10 cellular contexts compared by ENCODE assay signal in genomic region chr2:109609352-109610024, GRCh38. TPM values are rescaled to one million over a fixed set of nuclear protein-coding genes. Genes with fewer than 3 reads are reported as not detected.
DNase-seq lines count a peak whose midpoint lies in the region; ATAC-seq and TF ChIP-seq lines count a peak whose summit lies in the region.
"Had no signal": no experiment of that assay in that cellular context is flagged by ENCODE, and none has a peak within 500 bp of the region (broad histone marks: within the 10 kb centered on the region; RNA-seq: fewer than 3 reads in every experiment).

No MANE protein-coding gene starts in this region.

- H3K4me1 Mint-ChIP-seq in brain: peaks cover 76% of the 10 kb centered on the region

- ATAC-seq in lower lobe of right lung: no peak
- ATAC-seq in HG02798 (IDR thresholded peaks at IDR 0.05; ENCODE audit: poor library complexity, unreplicated experiment): no peak

- peak overlapping the region; percentile 79 for H3K27ac ChIP-seq in ACC112 (ENCODE audit: low read depth, low read length)
- no peak overlapping the region; the same call in 1 of the 2 replicates for H3K27ac ChIP-seq in HEK293 (ENCODE audit: extremely low read depth, low read depth, low read length)
- H3K27ac ChIP-seq in lower lobe of right lung: peak overlapping the region; percentile 9

- H3K36me3 ChIP-seq in ACC112 (ENCODE audit: insufficient read depth, low read length): no peaks in the 10 kb centered on the region
- H3K36me3 ChIP-seq in HEK293 (ENCODE audit: control insufficient read depth in 2 of 2, insufficient read depth in 1 of 2, low read length in 2 of 2): no peaks in the 10 kb centered on the region; a peak in 1 of 3 replicates
- no peaks in the 10 kb centered on the region for H3K36me3 ChIP-seq in lower lobe of right lung

- no peak for TF ChIP-seq CTCF in HEK293 (tag by site-specific recombination; IDR thresholded peaks at IDR 0.05)
- no peak for TF ChIP-seq CTCF in brain (conservative IDR thresholded peaks at IDR 0.05)
- TF ChIP-seq CTCF in lower lobe of right lung (IDR thresholded peaks at IDR 0.05): no peak

- H3K9me3 Mint-ChIP-seq in brain: no peaks in the 10 kb centered on the region

- no peak for DNase-seq in lower lobe of right lung
- DNase-seq in NCI-H1048 (lab: John Stamatoyannopoulos, UW): no peak
- DNase-seq in HPDE6-E6E7 (ENCODE audit: extremely low spot score): no peak
- no peak for DNase-seq in erythroblast (lab: John Stamatoyannopoulos, UW)
- DNase-seq: NK-92 treated with Interleukin-12 subunit alpha and Interleukin-12 subunit beta, amount 100 ng/mL, for 24 hours had no signal

- POLR2A ChIA-PET in HEK293 (lab: Yijun Ruan, JAX): interaction anchor here (0.7 kb wide), 1 partner anchor 8 kb away, joined by 3 read pairs; no protein-coding TSS in a partner anchor

- H3K27ac Mint-ChIP-seq in brain: peak overlapping the region; percentile 0 to 55 (median 18)
- H3K27ac Mint-ChIP-seq: progenitor cell of endocrine pancreas had no signal

- H3K27me3 ChIP-seq in ACC112 (ENCODE audit: insufficient read depth, low read length) (no peaks in the 10 kb centered on the region), lower lobe of right lung (ENCODE audit: low read depth) (no peaks in the 10 kb centered on the region)

- H3K79me2 ChIP-seq in ACC112 (ENCODE audit: control insufficient read depth, insufficient read depth, low read length, unreplicated experiment): peaks cover 80% of the 10 kb centered on the region

- H3K4me1 ChIP-seq in ACC112 (ENCODE audit: control insufficient read depth, insufficient read depth, low read length, unreplicated experiment) (peaks cover 62% of the 10 kb centered on the region), HEK293 (ENCODE audit: control insufficient read depth, insufficient read depth, low read length) (peaks cover 17% of the 10 kb centered on the region), lower lobe of right lung (peaks cover 35% of the 10 kb centered on the region)

- H3K36me3 Mint-ChIP-seq in brain: peaks cover 21% of the 10 kb centered on the region

- H3K27me3 Mint-ChIP-seq in brain: peaks cover 8% of the 10 kb centered on the region
- H3K27me3 Mint-ChIP-seq: progenitor cell of endocrine pancreas had no signal

- TF ChIP-seq POLR2A in erythroblast (IDR thresholded peaks at IDR 0.05; ENCODE audit: low read length): no peak

- intact Hi-C loops in lower lobe of right lung (cut with DNase I): no loop called here

- no peak overlapping the region for H2AFZ ChIP-seq in ACC112 (ENCODE audit: low read length, unreplicated experiment)

- CTCF ChIA-PET in HEK293 (lab: Yijun Ruan, JAX): interaction anchor here (8.7 kb wide), 1 partner anchor 64 kb away, joined by 76 read pairs; no protein-coding TSS in a partner anchor

- H3K4me3 Mint-ChIP-seq in brain: peak overlapping the region; percentile 21 to 79 (median 65)

- H3K4me3 ChIP-seq in ACC112 (ENCODE audit: low read depth, low read length) (peak overlapping the region; percentile 59), HEK293 (ENCODE audit: low read depth, low read length) (peak overlapping the region; percentile 13), lower lobe of right lung (no peak overlapping the region)

- H3K9me3 ChIP-seq in HEK293 (ENCODE audit: control insufficient read depth, insufficient read depth, low read depth, low read length) (no peaks in the 10 kb centered on the region), lower lobe of right lung (no peaks in the 10 kb centered on the region)

TF ChIP-seq in HEK293, 187 proteins besides CTCF, POLR2A, EP300 and RAD21 (continues in another document):
- TF ChIP-seq PATZ1 (tag by site-specific recombination; IDR thresholded peaks at IDR 0.05): no peak
- no peak for TF ChIP-seq GLIS1 (tag by site-specific recombination; IDR thresholded peaks at IDR 0.05)
- TF ChIP-seq ZXDB (tag by site-specific recombination; IDR thresholded peaks at IDR 0.05): 0 out of 2 replicates have a peak, but pooled peaks have one; percentile 32
- peak; percentile 50 for TF ChIP-seq ZNF335 (tag by site-specific recombination; conservative IDR thresholded peaks at IDR 0.05)
- TF ChIP-seq ZNF362 (tag by site-specific recombination; IDR thresholded peaks at IDR 0.05): peak; percentile 49; the same call in 1 of the 2 replicates
- TF ChIP-seq, protein P1, sequence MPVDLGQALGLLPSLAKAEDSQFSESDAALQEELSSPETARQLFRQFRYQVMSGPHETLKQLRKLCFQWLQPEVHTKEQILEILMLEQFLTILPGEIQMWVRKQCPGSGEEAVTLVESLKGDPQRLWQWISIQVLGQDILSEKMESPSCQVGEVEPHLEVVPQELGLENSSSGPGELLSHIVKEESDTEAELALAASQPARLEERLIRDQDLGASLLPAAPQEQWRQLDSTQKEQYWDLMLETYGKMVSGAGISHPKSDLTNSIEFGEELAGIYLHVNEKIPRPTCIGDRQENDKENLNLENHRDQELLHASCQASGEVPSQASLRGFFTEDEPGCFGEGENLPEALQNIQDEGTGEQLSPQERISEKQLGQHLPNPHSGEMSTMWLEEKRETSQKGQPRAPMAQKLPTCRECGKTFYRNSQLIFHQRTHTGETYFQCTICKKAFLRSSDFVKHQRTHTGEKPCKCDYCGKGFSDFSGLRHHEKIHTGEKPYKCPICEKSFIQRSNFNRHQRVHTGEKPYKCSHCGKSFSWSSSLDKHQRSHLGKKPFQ (tag by site-specific recombination; IDR thresholded peaks at IDR 0.05): no peak
- TF ChIP-seq, protein P2, sequence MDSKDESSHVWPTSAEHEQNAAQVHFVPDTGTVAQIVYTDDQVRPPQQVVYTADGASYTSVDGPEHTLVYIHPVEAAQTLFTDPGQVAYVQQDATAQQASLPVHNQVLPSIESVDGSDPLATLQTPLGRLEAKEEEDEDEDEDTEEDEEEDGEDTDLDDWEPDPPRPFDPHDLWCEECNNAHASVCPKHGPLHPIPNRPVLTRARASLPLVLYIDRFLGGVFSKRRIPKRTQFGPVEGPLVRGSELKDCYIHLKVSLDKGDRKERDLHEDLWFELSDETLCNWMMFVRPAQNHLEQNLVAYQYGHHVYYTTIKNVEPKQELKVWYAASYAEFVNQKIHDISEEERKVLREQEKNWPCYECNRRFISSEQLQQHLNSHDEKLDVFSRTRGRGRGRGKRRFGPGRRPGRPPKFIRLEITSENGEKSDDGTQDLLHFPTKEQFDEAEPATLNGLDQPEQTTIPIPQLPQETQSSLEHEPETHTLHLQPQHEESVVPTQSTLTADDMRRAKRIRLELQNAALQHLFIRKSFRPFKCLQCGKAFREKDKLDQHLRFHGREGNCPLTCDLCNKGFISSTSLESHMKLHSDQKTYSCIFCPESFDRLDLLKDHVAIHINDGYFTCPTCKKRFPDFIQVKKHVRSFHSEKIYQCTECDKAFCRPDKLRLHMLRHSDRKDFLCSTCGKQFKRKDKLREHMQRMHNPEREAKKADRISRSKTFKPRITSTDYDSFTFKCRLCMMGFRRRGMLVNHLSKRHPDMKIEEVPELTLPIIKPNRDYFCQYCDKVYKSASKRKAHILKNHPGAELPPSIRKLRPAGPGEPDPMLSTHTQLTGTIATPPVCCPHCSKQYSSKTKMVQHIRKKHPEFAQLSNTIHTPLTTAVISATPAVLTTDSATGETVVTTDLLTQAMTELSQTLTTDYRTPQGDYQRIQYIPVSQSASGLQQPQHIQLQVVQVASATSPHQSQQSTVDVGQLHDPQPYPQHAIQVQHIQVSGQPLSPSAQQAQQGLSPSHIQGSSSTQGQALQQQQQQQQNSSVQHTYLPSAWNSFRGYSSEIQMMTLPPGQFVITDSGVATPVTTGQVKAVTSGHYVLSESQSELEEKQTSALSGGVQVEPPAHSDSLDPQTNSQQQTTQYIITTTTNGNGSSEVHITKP (tag by site-specific recombination; IDR thresholded peaks at IDR 0.05): peak; percentile 37; the same call in 1 of the 2 replicates
- peak; percentile 77 for TF ChIP-seq SP7 (tag by site-specific recombination; IDR thresholded peaks at IDR 0.05)
- TF ChIP-seq FEZF1 (tag by site-specific recombination; IDR thresholded peaks at IDR 0.05): 0 out of 2 replicates have a peak, but pooled peaks have one; percentile 14
- 0 out of 2 replicates have a peak, but pooled peaks have one; percentile 27 for TF ChIP-seq ZNF600 (tag by site-specific recombination; IDR thresholded peaks at IDR 0.05)

RNA-seq across cellular contexts. Expression of gene SEPTIN10, which starts 4.3 kb away (rescaled TPM):
- polyA plus RNA-seq in brain (ENCODE audit: insufficient read depth, low read depth, low replicate concordance): 19.4 TPM
- total RNA-seq in lower lobe of right lung: 86.9 TPM

RNA-seq across cellular contexts. Expression of gene SOWAHC, which starts 4.7 kb away (rescaled TPM):
- 3.0 TPM for polyA plus RNA-seq in brain (ENCODE audit: insufficient read depth, low read depth, low replicate concordance)
- total RNA-seq in lower lobe of right lung: 20.8 TPM
